Comparison of ENCODE assay signal across 1 cellular context in the genomic region with DNA sequence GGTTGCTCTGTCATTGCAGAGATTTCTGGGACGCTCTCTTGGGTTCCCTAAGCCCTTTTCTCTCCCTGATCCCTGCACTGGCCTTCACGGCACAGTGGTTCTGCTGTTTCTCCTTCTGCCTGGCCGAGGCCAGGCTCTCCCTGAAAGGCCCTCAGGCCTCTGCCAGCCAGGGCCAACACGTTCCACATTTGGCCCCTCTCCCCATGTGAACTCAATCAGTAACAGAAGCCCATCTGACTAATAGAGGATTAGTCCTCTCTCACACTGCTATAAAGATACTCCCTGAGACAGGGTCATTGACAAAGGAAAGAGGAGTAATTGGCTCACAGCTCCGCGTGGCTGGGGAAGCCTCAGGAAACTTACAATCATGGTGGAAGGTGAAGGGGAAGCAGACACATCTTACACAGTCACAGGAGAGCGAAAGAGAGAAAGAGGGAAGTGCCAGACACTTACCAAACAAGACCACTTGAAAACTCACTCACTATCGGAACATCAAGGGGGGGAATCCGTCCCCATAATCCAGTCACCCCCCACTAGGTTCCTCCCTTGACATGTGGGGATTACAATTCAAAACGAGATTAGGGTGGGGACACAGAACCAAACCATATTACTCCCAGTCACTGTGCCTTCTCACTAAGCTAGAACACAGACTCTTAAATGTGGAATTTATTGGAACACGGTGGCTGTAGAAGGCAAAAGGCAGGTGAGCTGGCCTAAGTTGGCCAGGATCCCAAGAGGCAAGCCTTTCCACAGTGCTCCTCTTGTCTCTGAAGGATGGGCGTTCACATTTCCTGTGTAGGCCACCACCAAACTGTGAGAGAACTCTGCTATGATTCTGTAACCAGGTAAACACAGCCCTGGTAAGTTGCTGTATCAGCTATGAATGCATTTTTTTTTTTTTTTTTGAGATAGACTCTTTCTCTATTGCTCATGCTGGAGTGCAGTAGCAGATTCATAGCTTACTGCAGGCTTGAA.
TF ChIP-seq lines count a peak whose summit lies in the region.

No MANE protein-coding gene starts in this region.

TF ChIP-seq in WTC11, 78 proteins besides CTCF, POLR2A, EP300 and RAD21 (continued from another document):
- TF ChIP-seq, protein P1, sequence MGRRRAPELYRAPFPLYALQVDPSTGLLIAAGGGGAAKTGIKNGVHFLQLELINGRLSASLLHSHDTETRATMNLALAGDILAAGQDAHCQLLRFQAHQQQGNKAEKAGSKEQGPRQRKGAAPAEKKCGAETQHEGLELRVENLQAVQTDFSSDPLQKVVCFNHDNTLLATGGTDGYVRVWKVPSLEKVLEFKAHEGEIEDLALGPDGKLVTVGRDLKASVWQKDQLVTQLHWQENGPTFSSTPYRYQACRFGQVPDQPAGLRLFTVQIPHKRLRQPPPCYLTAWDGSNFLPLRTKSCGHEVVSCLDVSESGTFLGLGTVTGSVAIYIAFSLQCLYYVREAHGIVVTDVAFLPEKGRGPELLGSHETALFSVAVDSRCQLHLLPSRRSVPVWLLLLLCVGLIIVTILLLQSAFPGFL (CRISPR knock-in tag; IDR thresholded peaks at IDR 0.05; ENCODE audit: borderline replicate concordance), result no peak
- TF ChIP-seq SOX15 (CRISPR knock-in tag; IDR thresholded peaks at IDR 0.05) (no peak), HMGA2 (CRISPR knock-in tag; IDR thresholded peaks at IDR 0.05) (no peak), FOXP1 (CRISPR knock-in tag; IDR thresholded peaks at IDR 0.05; ENCODE audit: borderline replicate concordance) (no peak), ETV6 (CRISPR knock-in tag; IDR thresholded peaks at IDR 0.05) (no peak), SMAD3 (CRISPR knock-in tag; IDR thresholded peaks at IDR 0.05; ENCODE audit: borderline replicate concordance) (no peak), NR1H2 (CRISPR knock-in tag; IDR thresholded peaks at IDR 0.05) (no peak), ZNF423 (CRISPR knock-in tag; IDR thresholded peaks at IDR 0.05) (no peak), ELF4 (CRISPR knock-in tag; IDR thresholded peaks at IDR 0.05; ENCODE audit: low read depth) (no peak)
- TF ChIP-seq, protein P2, sequence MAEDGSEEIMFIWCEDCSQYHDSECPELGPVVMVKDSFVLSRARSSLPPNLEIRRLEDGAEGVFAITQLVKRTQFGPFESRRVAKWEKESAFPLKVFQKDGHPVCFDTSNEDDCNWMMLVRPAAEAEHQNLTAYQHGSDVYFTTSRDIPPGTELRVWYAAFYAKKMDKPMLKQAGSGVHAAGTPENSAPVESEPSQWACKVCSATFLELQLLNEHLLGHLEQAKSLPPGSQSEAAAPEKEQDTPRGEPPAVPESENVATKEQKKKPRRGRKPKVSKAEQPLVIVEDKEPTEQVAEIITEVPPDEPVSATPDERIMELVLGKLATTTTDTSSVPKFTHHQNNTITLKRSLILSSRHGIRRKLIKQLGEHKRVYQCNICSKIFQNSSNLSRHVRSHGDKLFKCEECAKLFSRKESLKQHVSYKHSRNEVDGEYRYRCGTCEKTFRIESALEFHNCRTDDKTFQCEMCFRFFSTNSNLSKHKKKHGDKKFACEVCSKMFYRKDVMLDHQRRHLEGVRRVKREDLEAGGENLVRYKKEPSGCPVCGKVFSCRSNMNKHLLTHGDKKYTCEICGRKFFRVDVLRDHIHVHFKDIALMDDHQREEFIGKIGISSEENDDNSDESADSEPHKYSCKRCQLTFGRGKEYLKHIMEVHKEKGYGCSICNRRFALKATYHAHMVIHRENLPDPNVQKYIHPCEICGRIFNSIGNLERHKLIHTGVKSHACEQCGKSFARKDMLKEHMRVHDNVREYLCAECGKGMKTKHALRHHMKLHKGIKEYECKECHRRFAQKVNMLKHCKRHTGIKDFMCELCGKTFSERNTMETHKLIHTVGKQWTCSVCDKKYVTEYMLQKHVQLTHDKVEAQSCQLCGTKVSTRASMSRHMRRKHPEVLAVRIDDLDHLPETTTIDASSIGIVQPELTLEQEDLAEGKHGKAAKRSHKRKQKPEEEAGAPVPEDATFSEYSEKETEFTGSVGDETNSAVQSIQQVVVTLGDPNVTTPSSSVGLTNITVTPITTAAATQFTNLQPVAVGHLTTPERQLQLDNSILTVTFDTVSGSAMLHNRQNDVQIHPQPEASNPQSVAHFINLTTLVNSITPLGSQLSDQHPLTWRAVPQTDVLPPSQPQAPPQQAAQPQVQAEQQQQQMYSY (CRISPR knock-in tag; IDR thresholded peaks at IDR 0.05), result no peak
- TF ChIP-seq, protein P3, sequence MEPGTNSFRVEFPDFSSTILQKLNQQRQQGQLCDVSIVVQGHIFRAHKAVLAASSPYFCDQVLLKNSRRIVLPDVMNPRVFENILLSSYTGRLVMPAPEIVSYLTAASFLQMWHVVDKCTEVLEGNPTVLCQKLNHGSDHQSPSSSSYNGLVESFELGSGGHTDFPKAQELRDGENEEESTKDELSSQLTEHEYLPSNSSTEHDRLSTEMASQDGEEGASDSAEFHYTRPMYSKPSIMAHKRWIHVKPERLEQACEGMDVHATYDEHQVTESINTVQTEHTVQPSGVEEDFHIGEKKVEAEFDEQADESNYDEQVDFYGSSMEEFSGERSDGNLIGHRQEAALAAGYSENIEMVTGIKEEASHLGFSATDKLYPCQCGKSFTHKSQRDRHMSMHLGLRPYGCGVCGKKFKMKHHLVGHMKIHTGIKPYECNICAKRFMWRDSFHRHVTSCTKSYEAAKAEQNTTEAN (CRISPR knock-in tag; IDR thresholded peaks at IDR 0.05), result no peak
